ENCODE assay signal across 17 cellular contexts in the genomic region with DNA sequence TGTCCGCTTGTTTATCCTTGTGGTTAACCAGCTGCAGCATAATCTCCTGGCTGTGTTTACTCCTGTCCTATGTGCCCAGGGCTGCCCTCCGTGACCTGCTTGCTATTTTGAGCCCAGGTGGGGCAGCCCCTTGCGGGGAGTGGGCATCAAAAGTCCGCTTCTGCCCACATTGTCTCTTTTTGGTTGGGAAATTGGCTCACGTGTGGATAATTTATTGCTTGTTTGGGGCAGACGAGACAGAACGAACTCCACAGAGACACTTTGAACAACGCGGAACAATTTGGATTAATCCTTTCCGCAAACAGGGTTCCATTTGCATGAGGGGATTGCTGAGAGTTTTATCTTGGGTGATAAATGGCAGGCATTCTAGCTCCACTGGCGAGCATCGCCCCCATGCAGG. TPM values are rescaled to one million over a fixed set of nuclear protein-coding genes. Genes with fewer than 3 reads are reported as not detected.
DNase-seq lines count a peak whose midpoint lies in the region; ATAC-seq, FAIRE-seq and TF ChIP-seq lines count a peak whose summit lies in the region.
"Had no signal": no experiment of that assay in that cellular context is flagged by ENCODE, and none has a peak within 500 bp of the region (broad histone marks: within the 10 kb centered on the region; RNA-seq: fewer than 3 reads in every experiment).

No MANE protein-coding gene starts in this region.

- H3K36me3 Mint-ChIP-seq in immature natural killer cell, result no peaks in the 10 kb centered on the region

- H3K27ac ChIP-seq in BLaER1 (no peak overlapping the region), DOHH2 (ENCODE audit: low read depth, low read length) (no peak overlapping the region), small intestine (ENCODE audit: low read depth in 1 of 2, low read length in 1 of 2) (no peak overlapping the region)
- H3K27ac ChIP-seq: gastroesophageal sphincter had no signal

- H3K36me3 ChIP-seq in BLaER1 (no peaks in the 10 kb centered on the region), DOHH2 (ENCODE audit: control insufficient read depth, low read length) (no peaks in the 10 kb centered on the region), small intestine (ENCODE audit: control insufficient read depth in 2 of 2, insufficient read depth in 2 of 2, low read length in 2 of 2) (no peaks in the 10 kb centered on the region)
- H3K36me3 ChIP-seq: gastroesophageal sphincter, tibial nerve had no signal

- H3K4me3 Mint-ChIP-seq in immature natural killer cell, result no peak overlapping the region

- no peak for FAIRE-seq in small intestine (lab: Jason Lieb, UNC)

- peaks cover 10% of the 10 kb centered on the region; the same call in 1 of the 2 replicates for H3K27me3 ChIP-seq in BLaER1
- H3K27me3 ChIP-seq in DOHH2 (ENCODE audit: control insufficient read depth, low read length), result peaks cover 11% of the 10 kb centered on the region
- no peaks in the 10 kb centered on the region for H3K27me3 ChIP-seq in small intestine (ENCODE audit: control insufficient read depth in 2 of 2, insufficient read depth in 2 of 2, low read length in 2 of 2)

- 42 to 60% (median 46%) methylated on average over 12 of the region's 12 CpGs for WGBS in small intestine, 3 donors

- H3K4me2 ChIP-seq in BLaER1 (peak overlapping the region; percentile 87), DOHH2 (ENCODE audit: low read length) (peak overlapping the region; percentile 42)

- H3K4me1 ChIP-seq in BLaER1 (peaks cover 79% of the 10 kb centered on the region), DOHH2 (ENCODE audit: control insufficient read depth, low read length) (peaks cover 93% of the 10 kb centered on the region), small intestine (ENCODE audit: control insufficient read depth in 2 of 2, insufficient read depth in 1 of 2, low read depth in 1 of 2, low read length in 1 of 2) (peaks cover 0 to 2% of the 10 kb centered on the region in 2 donors)

- DNase-seq in NCI-H82 treated with DMSO at 0.1 percent for 48 hours (lab: John Stamatoyannopoulos, UW; ENCODE audit: unreplicated experiment) (peak; percentile 72), immature natural killer cell (no peak), GF-D8 (lab: John Stamatoyannopoulos, UW) (no peak), small intestine (no peak)
- DNase-seq in activated CD8-positive, alpha-beta memory T cell treated with anti-CD3 and anti-CD28 coated beads, Interleukin-2, amount 50 U/mL, for 48 hours, result no peak
- DNase-seq: activated CD8-positive, alpha-beta memory T cell treated with anti-CD3 and anti-CD28 coated beads, Interleukin-2, amount 50 U/mL, for 4 hours; activated naive CD4-positive, alpha-beta T cell treated with anti-CD3 and anti-CD28 coated beads, Interleukin-2, amount 50 U/mL, for 16 hours; AML-193; islet precursor cell; NCI-H1694; posterior cingulate gyrus had no signal

- ATAC-seq in HG03565 (IDR thresholded peaks at IDR 0.05; ENCODE audit: unreplicated experiment), result no peak
- ATAC-seq: gastroesophageal sphincter had no signal

- H3K4me1 Mint-ChIP-seq in immature natural killer cell, result peaks cover 70 to 76% of the 10 kb centered on the region in 2 donors

- peaks cover 17 to 24% (median 22%) of the 10 kb centered on the region in 3 donors for H3K27me3 Mint-ChIP-seq in immature natural killer cell (ENCODE audit: low read depth in 3 of 3)
- H3K27me3 Mint-ChIP-seq: central memory CD8-positive, alpha-beta T cell had no signal

- H3K4me3 ChIP-seq in BLaER1 (no peak overlapping the region), DOHH2 (ENCODE audit: low read length) (no peak overlapping the region; the same call in 1 of the 2 replicates), small intestine (ENCODE audit: low read depth in 1 of 2, low read length in 2 of 2) (no peak overlapping the region)
- H3K4me3 ChIP-seq: gastroesophageal sphincter, tibial nerve had no signal

- H3K27ac Mint-ChIP-seq in immature natural killer cell, result peak overlapping the region in 4 of 6 donors; percentile 92 to 99 (median 98)

- no peaks in the 10 kb centered on the region for H3K9me3 Mint-ChIP-seq in immature natural killer cell
- H3K9me3 Mint-ChIP-seq: central memory CD8-positive, alpha-beta T cell had no signal

- no peak for TF ChIP-seq CTCF in DOHH2 (IDR thresholded peaks at IDR 0.05; ENCODE audit: low read depth, low read length, poor library complexity, severe bottlenecking)

- H3K9ac ChIP-seq in BLaER1, result no peak overlapping the region; the same call in 1 of the 2 replicates

- H3K9me3 ChIP-seq in BLaER1, result no peaks in the 10 kb centered on the region; the same call in 1 of the 2 replicates
- H3K9me3 ChIP-seq in DOHH2 (ENCODE audit: control insufficient read depth, insufficient read depth, low read length), result no peaks in the 10 kb centered on the region
- no peaks in the 10 kb centered on the region for H3K9me3 ChIP-seq in small intestine (ENCODE audit: control insufficient read depth, low read depth)
- H3K9me3 ChIP-seq: gastroesophageal sphincter, tibial nerve had no signal

- H4K20me1 ChIP-seq in BLaER1, result no peaks in the 10 kb centered on the region
- H4K20me1 ChIP-seq in DOHH2 (ENCODE audit: control insufficient read depth, insufficient read depth, low read depth, low read length), result no peaks in the 10 kb centered on the region

- H3F3A ChIP-seq in DOHH2 (ENCODE audit: control insufficient read depth, insufficient read depth), result peaks cover 9% of the 10 kb centered on the region

- no peaks in the 10 kb centered on the region for H3K79me2 ChIP-seq in DOHH2 (ENCODE audit: control insufficient read depth, low read length)

- no peaks in the 10 kb centered on the region for H3K9me2 ChIP-seq in DOHH2 (replicated peaks; ENCODE audit: control insufficient read depth, low read length)

RNA-seq across cellular contexts. Expression of gene CXCR4, which starts 8.1 kb away (rescaled TPM):
- polyA plus RNA-seq in immature natural killer cell (100 to 1,000 TPM; 147 to 758 (median 582) TPM), small intestine (10 to 100 TPM in 1 of 3 donors, 1 to 10 TPM in 2; 4.5 to 24.8 (median 5.4) TPM)

Comparison
In these comparisons a context has a peak if more than half of its experiments do, and no peak if none do; other contexts are left out.
1. RNA of gene CXCR4, which starts 8.1 kb away (polyA plus RNA-seq): 147 to 758 TPM in immature natural killer cell; 4.5 to 24.8 TPM in small intestine; every median in the first group is over 4 times any median in the second.